ENCODE assay signal across 1 cellular context in genomic region chr3:49198611-49199230, GRCh38.
TF ChIP-seq lines count a peak whose summit lies in the region.

No MANE protein-coding gene starts in this region.

TF ChIP-seq in HepG2, 621 proteins besides CTCF, POLR2A, EP300 and RAD21:
- TF ChIP-seq, protein P1, sequence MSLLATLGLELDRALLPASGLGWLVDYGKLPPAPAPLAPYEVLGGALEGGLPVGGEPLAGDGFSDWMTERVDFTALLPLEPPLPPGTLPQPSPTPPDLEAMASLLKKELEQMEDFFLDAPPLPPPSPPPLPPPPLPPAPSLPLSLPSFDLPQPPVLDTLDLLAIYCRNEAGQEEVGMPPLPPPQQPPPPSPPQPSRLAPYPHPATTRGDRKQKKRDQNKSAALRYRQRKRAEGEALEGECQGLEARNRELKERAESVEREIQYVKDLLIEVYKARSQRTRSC (CRISPR knock-in tag; IDR thresholded peaks at IDR 0.05; ENCODE audit: low read depth), result no peak
- peak; percentile 75; the same call in 1 of the 2 replicates for TF ChIP-seq ZNF770 (CRISPR knock-in tag; IDR thresholded peaks at IDR 0.05)
- TF ChIP-seq RAD51 (IDR thresholded peaks at IDR 0.05; ENCODE audit: borderline replicate concordance), result no peak
